ENCODE assay signal across 26 cellular contexts in genomic region chr5:86228147-86228546, GRCh38.
A peak's percentile ranks its signal among the peaks of the same experiment; 100 is the strongest.
DNase-seq lines count a peak whose midpoint lies in the region; ATAC-seq, FAIRE-seq and TF ChIP-seq lines count a peak whose summit lies in the region.
"Had no signal": no experiment of that assay in that cellular context is flagged by ENCODE, and none has a peak within 500 bp of the region (broad histone marks: within the 10 kb centered on the region; RNA-seq: fewer than 3 reads in every experiment).

No MANE protein-coding gene starts in this region.

- intact Hi-C loops in K562 (cut with micrococcal nuclease) (no loop called here), kidney (cut with DNase I) (no loop called here)

- H2AFZ ChIP-seq in K562 (ENCODE audit: low read depth, low read length), result no peak overlapping the region

- no peaks in the 10 kb centered on the region for H3K79me2 ChIP-seq in K562 (ENCODE audit: control insufficient read depth, insufficient read depth, low read length)

- H3K9me1 ChIP-seq in K562 (ENCODE audit: control insufficient read depth, insufficient read depth, low read length), result no peaks in the 10 kb centered on the region

- POLR2A ChIA-PET in K562 (lab: Yijun Ruan, JAX), result no interaction called here

- no peak overlapping the region for H3K4me2 ChIP-seq in K562 (ENCODE audit: insufficient read depth, low read length)
- H3K4me2 ChIP-seq: A549, BLaER1 had no signal

- TF ChIP-seq POLR2A in K562 (conservative IDR thresholded peaks at IDR 0.05), result no peak

- no peak for TF ChIP-seq RAD21 in K562 (CRISPR knock-in tag; conservative IDR thresholded peaks at IDR 0.05 in 1 of 2, IDR thresholded peaks at IDR 0.05 in 1 of 2)

- FAIRE-seq in D721Med (lab: Jason Lieb, UNC) (peak; percentile 21), K562 (lab: Jason Lieb, UNC) (no peak), kidney (lab: Jason Lieb, UNC) (peak; percentile 3)
- FAIRE-seq: A549, GM12878, GM12892, GM18507 had no signal

- CTCF ChIA-PET in K562 (lab: Yijun Ruan, JAX; ENCODE audit: low intra/inter-chr PET ratio), result no interaction called here

- H3K4me3 ChIP-seq in K562 (no peak overlapping the region), kidney (ENCODE audit: low read length in 2 of 2) (no peak overlapping the region)
- H3K4me3 ChIP-seq: A549, BLaER1, GM12878 had no signal

- no peaks in the 10 kb centered on the region for H3K36me3 ChIP-seq in K562 (ENCODE audit: control insufficient read depth, insufficient read depth, low read length)
- no peaks in the 10 kb centered on the region for H3K36me3 ChIP-seq in kidney (ENCODE audit: control insufficient read depth in 1 of 2, insufficient read depth in 2 of 2, low read length in 2 of 2)
- H3K36me3 ChIP-seq: BE2C, BLaER1 had no signal

- ATAC-seq in K562 (no peak), HG02610 (IDR thresholded peaks at IDR 0.05; ENCODE audit: unreplicated experiment) (no peak)
- ATAC-seq: A549; CD8-positive, alpha-beta T cell; GM12878 had no signal

- no peaks in the 10 kb centered on the region for H3K4me1 ChIP-seq in K562 (replicated peaks in 1 of 2; ENCODE audit: control insufficient read depth in 2 of 2, insufficient read depth in 2 of 2, low read length in 2 of 2)
- H3K4me1 ChIP-seq in kidney (ENCODE audit: control insufficient read depth in 1 of 2, insufficient read depth in 1 of 2, low read depth in 1 of 2, low read length in 2 of 2), result no peaks in the 10 kb centered on the region
- H3K4me1 ChIP-seq: A549, BE2C, BLaER1, Caco-2 had no signal

- no peak for TF ChIP-seq CTCF in D721Med (IDR thresholded peaks at IDR 0.05; ENCODE audit: insufficient read depth, missing control alignments)
- TF ChIP-seq CTCF in K562 (IDR thresholded peaks at IDR 0.05 in 2 of 3, conservative IDR thresholded peaks at IDR 0.05 in 1 of 3; ENCODE audit: insufficient read depth in 2 of 3, low read depth in 1 of 3, low read length in 3 of 3), result no peak
- no peak for TF ChIP-seq CTCF in kidney (IDR thresholded peaks at IDR 0.05; ENCODE audit: borderline replicate concordance, extremely low read depth, insufficient read depth)

- H3K9ac ChIP-seq in K562 (ENCODE audit: insufficient read depth in 1 of 2, low read depth in 2 of 2, low read length in 2 of 2) (no peak overlapping the region), kidney (ENCODE audit: low read length in 2 of 2) (no peak overlapping the region)
- H3K9ac ChIP-seq: BLaER1 had no signal

- H3K9me3 ChIP-seq in K562 (replicated peaks; ENCODE audit: control insufficient read depth, insufficient read depth, low read depth, low read length) (no peaks in the 10 kb centered on the region), kidney (ENCODE audit: control insufficient read depth in 1 of 2, low read length in 2 of 2) (no peaks in the 10 kb centered on the region)
- H3K9me3 ChIP-seq: A549, BE2C, BLaER1, Caco-2 had no signal

- TF ChIP-seq EP300 in K562 (IDR thresholded peaks at IDR 0.05; ENCODE audit: low read length), result no peak

- H4K20me1 ChIP-seq in K562 (replicated peaks; ENCODE audit: control insufficient read depth, insufficient read depth, low read length), result no peaks in the 10 kb centered on the region
- H4K20me1 ChIP-seq: BLaER1 had no signal

- DNase-seq in D721Med (ENCODE audit: insufficient read length, low spot score), result no peak
- no peak for DNase-seq in K562 (ENCODE audit: extremely low read depth in 1 of 4, low spot score in 3 of 4)
- DNase-seq in kidney, result no peak
- no peak for DNase-seq in activated CD4-positive, CD25-positive, alpha-beta regulatory T cell (lab: John Stamatoyannopoulos, UW)
- DNase-seq in effector CD8-positive, alpha-beta T cell (lab: John Stamatoyannopoulos, UW), result no peak
- DNase-seq: 8988T; AML-193; BE2C; C1 segment of cervical spinal cord; Caco-2; Calu3; CD4-positive, CD25-positive, alpha-beta regulatory T cell; CD8-positive, alpha-beta T cell; DMS 273 treated with DMSO at 0.1 percent for 48 hours; DMS153; DMS53; DMS79; DND-41; EL; GDM1 had no signal

- H3K27ac ChIP-seq in K562 (ENCODE audit: extremely low read depth, low read depth, low read length) (no peak overlapping the region), kidney (ENCODE audit: low read depth in 2 of 2, low read length in 2 of 2) (no peak overlapping the region)
- H3K27ac ChIP-seq: A549, BLaER1 had no signal

- BruUV-seq in K562 (replicated peaks; lab: Mats Ljungman, UMichigan), result no TSS peak

- no peaks in the 10 kb centered on the region for H3K27me3 ChIP-seq in K562 (ENCODE audit: control insufficient read depth in 2 of 2, insufficient read depth in 2 of 2, low read length in 2 of 2)
- H3K27me3 ChIP-seq: BE2C, BLaER1 had no signal

- in situ Hi-C loops in K562 (cut with MboI), result no loop called here

TF ChIP-seq in K562, 482 proteins besides CTCF, POLR2A, EP300 and RAD21:
- TF ChIP-seq, protein P1, sequence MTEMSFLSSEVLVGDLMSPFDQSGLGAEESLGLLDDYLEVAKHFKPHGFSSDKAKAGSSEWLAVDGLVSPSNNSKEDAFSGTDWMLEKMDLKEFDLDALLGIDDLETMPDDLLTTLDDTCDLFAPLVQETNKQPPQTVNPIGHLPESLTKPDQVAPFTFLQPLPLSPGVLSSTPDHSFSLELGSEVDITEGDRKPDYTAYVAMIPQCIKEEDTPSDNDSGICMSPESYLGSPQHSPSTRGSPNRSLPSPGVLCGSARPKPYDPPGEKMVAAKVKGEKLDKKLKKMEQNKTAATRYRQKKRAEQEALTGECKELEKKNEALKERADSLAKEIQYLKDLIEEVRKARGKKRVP (CRISPR knock-in tag; IDR thresholded peaks at IDR 0.05), result no peak
- peak; percentile 60 for TF ChIP-seq ZNF134 (CRISPR knock-in tag; conservative IDR thresholded peaks at IDR 0.05)
- no peak for TF ChIP-seq SIX5 (IDR thresholded peaks at IDR 0.05; ENCODE audit: borderline replicate concordance in 1 of 2, insufficient read depth in 1 of 2, low read depth in 1 of 2, low read length in 2 of 2)
- TF ChIP-seq ZNF121 (CRISPR knock-in tag; conservative IDR thresholded peaks at IDR 0.05), result no peak
- TF ChIP-seq RNF2 (IDR thresholded peaks at IDR 0.05), result no peak
